Comparison of ENCODE assay signal across 10 cellular contexts in the genomic region with DNA sequence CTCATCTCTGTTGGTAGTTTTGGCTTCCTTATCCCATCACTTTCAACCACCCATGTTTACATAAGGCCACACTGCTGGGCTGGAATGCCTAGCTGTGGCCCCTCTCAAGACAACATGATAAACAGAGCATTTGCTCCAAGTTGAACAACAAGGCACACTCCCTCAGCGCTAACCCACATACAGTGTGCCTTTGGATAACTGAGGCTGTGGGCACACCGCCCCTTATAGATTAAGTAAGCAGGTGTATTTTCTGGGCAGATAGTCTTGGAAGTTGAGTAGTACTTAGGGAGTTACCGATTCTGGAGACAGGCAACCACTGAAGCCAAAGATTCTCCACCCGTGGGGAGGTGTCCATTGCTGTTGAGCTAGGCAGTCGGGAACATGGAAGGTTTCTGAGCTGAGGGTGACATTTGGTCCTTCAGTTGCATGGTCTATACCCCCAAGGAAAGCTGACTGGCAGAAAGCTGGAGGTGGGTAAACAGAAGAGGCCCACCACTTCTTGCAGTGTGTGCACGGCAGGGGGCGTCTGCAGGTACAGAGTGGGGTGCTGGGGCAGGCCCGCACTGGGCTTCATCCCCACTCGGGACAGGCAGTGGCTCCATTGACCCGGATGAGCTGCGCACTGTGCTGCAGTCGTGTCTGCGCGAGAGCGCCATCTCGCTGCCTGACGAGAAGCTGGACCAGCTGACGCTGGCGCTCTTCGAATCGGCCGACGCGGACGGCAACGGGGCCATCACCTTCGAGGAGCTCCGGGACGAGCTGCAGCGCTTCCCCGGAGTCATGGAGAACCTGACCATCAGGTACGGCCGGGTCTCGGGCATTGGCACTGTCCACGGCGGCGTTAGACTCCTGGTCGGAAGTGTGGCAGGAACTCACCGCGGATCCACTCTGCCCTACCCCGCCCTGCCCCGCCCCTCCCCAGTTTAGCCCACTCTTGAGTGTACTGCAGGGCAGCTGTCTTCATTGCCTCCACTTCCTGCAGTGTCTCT. TPM values are rescaled to one million over a fixed set of nuclear protein-coding genes. Genes with fewer than 3 reads are reported as not detected.
DNase-seq lines count a peak whose midpoint lies in the region; ATAC-seq and TF ChIP-seq lines count a peak whose summit lies in the region.
"Had no signal": no experiment of that assay in that cellular context is flagged by ENCODE, and none has a peak within 500 bp of the region (broad histone marks: within the 10 kb centered on the region; RNA-seq: fewer than 3 reads in every experiment).

No MANE protein-coding gene starts in this region.

- H3K4me3 Mint-ChIP-seq in neural crest cell: no peak overlapping the region

- H3K27me3 Mint-ChIP-seq in neural crest cell (ENCODE audit: low read depth): peaks cover 5% of the 10 kb centered on the region

- H3K4me2 ChIP-seq in Loucy (ENCODE audit: low read depth, low read length, poor library complexity, severe bottlenecking): peak overlapping the region; percentile 27
- H3K4me2 ChIP-seq: KMS-11 had no signal

- POLR2A ChIA-PET in RWPE1 (lab: Yijun Ruan, JAX; ENCODE audit: low non-redundant PET): no interaction called here

- H3K79me2 ChIP-seq in Loucy (ENCODE audit: insufficient read depth, low read length): no peaks in the 10 kb centered on the region

- H3K27ac Mint-ChIP-seq in neural crest cell (ENCODE audit: unreplicated experiment): no peak overlapping the region

- H3K4me3 ChIP-seq in Loucy (ENCODE audit: low read length, poor library complexity, severe bottlenecking): peak overlapping the region; percentile 62

- no peaks in the 10 kb centered on the region for H3K9me3 Mint-ChIP-seq in neural crest cell

- CTCF ChIA-PET in RWPE1 (lab: Yijun Ruan, JAX): interaction anchor here (0.5 to 1.4 kb wide), 6 partner anchors 10 to 428 kb away, joined by 3 to 5 read pairs (median 4); no protein-coding TSS in a partner anchor

- TF ChIP-seq CTCF in Loucy (conservative IDR thresholded peaks at IDR 0.05; ENCODE audit: low read length): peak; percentile 43
- peak; percentile 64 for TF ChIP-seq CTCF in neural crest cell (conservative IDR thresholded peaks at IDR 0.05)
- TF ChIP-seq CTCF in RWPE1 (conservative IDR thresholded peaks at IDR 0.05; ENCODE audit: low read depth): no peak; the same call in 1 of the 2 replicates

- H3K36me3 Mint-ChIP-seq in neural crest cell (ENCODE audit: low read depth): no peaks in the 10 kb centered on the region

- H3K27me3 ChIP-seq in Loucy (ENCODE audit: insufficient read depth, low read length, poor library complexity, severe bottlenecking): no peaks in the 10 kb centered on the region

- no peaks in the 10 kb centered on the region for H4K20me1 ChIP-seq in Loucy (ENCODE audit: insufficient read depth, low read length, poor library complexity, severe bottlenecking)

- no peak for ATAC-seq in HG03565 (IDR thresholded peaks at IDR 0.05; ENCODE audit: unreplicated experiment)
- ATAC-seq in HG02623 (IDR thresholded peaks at IDR 0.05; ENCODE audit: unreplicated experiment): no peak

- no peaks in the 10 kb centered on the region for H3F3A ChIP-seq in Loucy (ENCODE audit: low read depth)

- no peaks in the 10 kb centered on the region for H3K9me3 ChIP-seq in Loucy (ENCODE audit: insufficient read depth, low read depth, low read length)

- H3K4me1 ChIP-seq in Loucy (ENCODE audit: insufficient read depth, low read length, poor library complexity, severe bottlenecking): peaks cover 3% of the 10 kb centered on the region

- H3K9ac ChIP-seq in Loucy (ENCODE audit: low read depth, low read length, poor library complexity, severe bottlenecking): no peak overlapping the region
- H3K9ac ChIP-seq: KMS-11 had no signal

- in situ Hi-C loops in Caki2 (cut with HindIII; ENCODE audit: low pct_unique_long_range_greater_than_20kb, low sequenced_read_pairs): no loop called here

- peak overlapping the region; percentile 80 for H2AFZ ChIP-seq in Loucy (ENCODE audit: low read length)

- DNase-seq in Caki2 (ENCODE audit: low read depth) (peak; percentile 46), activated T-cell treated with anti-CD3 and anti-CD28 coated beads for 4 hours (peak; percentile 1), fibroblast of the conjunctiva (ENCODE audit: low read depth) (peak; percentile 17), neural crest cell (ENCODE audit: low read depth, low spot score) (peak; percentile 34), RWPE1 (ENCODE audit: low spot score) (no peak)

- no peaks in the 10 kb centered on the region for H3K36me3 ChIP-seq in Loucy (ENCODE audit: insufficient read depth, low read length)

- no peaks in the 10 kb centered on the region for H3K9me2 ChIP-seq in Loucy (replicated peaks; ENCODE audit: low read depth, low read length)

- no peak overlapping the region for H3K27ac ChIP-seq in RWPE1
- H3K27ac ChIP-seq: KMS-11 had no signal

- H3K4me1 Mint-ChIP-seq in neural crest cell: peaks cover 4% of the 10 kb centered on the region

RNA-seq across cellular contexts. Expression of a gene that starts 16.8 kb away (rescaled TPM):
- 1.2 TPM in 1 of 2 replicates, not detected in the other for total RNA-seq in Caki2 (2014; rRNA removed; shearing (Covaris generic); ENCODE audit: low replicate concordance)
- total RNA-seq in neural crest cell: not detected in 2 replicates
- total RNA-seq: pulmonary artery endothelial cell had no signal
